Comparison of ENCODE assay signal across 28 cellular contexts in genomic region chr6:150646228-150646627, GRCh38. TPM values are rescaled to one million over a fixed set of nuclear protein-coding genes. Genes with fewer than 3 reads are reported as not detected.
DNase-seq lines count a peak whose midpoint lies in the region; ATAC-seq and TF ChIP-seq lines count a peak whose summit lies in the region.
"Had no signal": no experiment of that assay in that cellular context is flagged by ENCODE, and none has a peak within 500 bp of the region (broad histone marks: within the 10 kb centered on the region; RNA-seq: fewer than 3 reads in every experiment).

No MANE protein-coding gene starts in this region.

- no peak overlapping the region for H3K4me3 ChIP-seq in Karpas-422 (ENCODE audit: low read length)
- no peak overlapping the region for H3K4me3 ChIP-seq in OCI-LY1 (ENCODE audit: low read depth, low read length, poor library complexity, severe bottlenecking)
- no peak overlapping the region for H3K4me3 ChIP-seq in CD8-positive, alpha-beta memory T cell (ENCODE audit: low read length)
- no peak overlapping the region for H3K4me3 ChIP-seq in MG63
- H3K4me3 ChIP-seq: GM12878, GM23338, HAP-1, PC-9, SJSA1 had no signal

- H3K9me3 ChIP-seq in Karpas-422 (ENCODE audit: low read length): no peaks in the 10 kb centered on the region
- no peaks in the 10 kb centered on the region for H3K9me3 ChIP-seq in OCI-LY1 (ENCODE audit: low read length)
- no peaks in the 10 kb centered on the region for H3K9me3 ChIP-seq in CD8-positive, alpha-beta memory T cell (ENCODE audit: low read length)
- no peaks in the 10 kb centered on the region for H3K9me3 ChIP-seq in MG63
- H3K9me3 ChIP-seq: HAP-1, SJSA1 had no signal

- H4K20me1 ChIP-seq in Karpas-422 (ENCODE audit: insufficient read depth, low read depth, low read length) (no peaks in the 10 kb centered on the region), OCI-LY1 (ENCODE audit: insufficient read depth, low read length) (peaks cover 3% of the 10 kb centered on the region; the same call in 1 of the 2 replicates)

- POLR2A ChIA-PET in CD8-positive, alpha-beta memory T cell (lab: Charles Lee): interaction anchor here (0.8 kb wide), 1 partner anchor 34 kb away, joined by 3 read pairs; no protein-coding TSS in a partner anchor

- H3K27ac ChIP-seq in Karpas-422 (ENCODE audit: low read length) (peak overlapping the region; percentile 70), OCI-LY1 (ENCODE audit: low read depth, low read length, poor library complexity, severe bottlenecking) (peak overlapping the region; percentile 64)
- H3K27ac ChIP-seq in CD8-positive, alpha-beta memory T cell (ENCODE audit: low read depth, low read length): no peak overlapping the region
- H3K27ac ChIP-seq: 22Rv1, KMS-11, PC-9, SJSA1 had no signal

- no peaks in the 10 kb centered on the region for H3K9me3 Mint-ChIP-seq in CD8-positive, alpha-beta memory T cell
- H3K9me3 Mint-ChIP-seq: CD4-positive, CD25-positive, alpha-beta regulatory T cell; GM23338; IgD-negative memory B cell had no signal

- no peak overlapping the region for H2AFZ ChIP-seq in Karpas-422 (ENCODE audit: low read length)
- no peak overlapping the region for H2AFZ ChIP-seq in OCI-LY1 (ENCODE audit: low read length)
- H2AFZ ChIP-seq: GM23338, PC-9 had no signal

- no peaks in the 10 kb centered on the region for H3K27me3 Mint-ChIP-seq in CD8-positive, alpha-beta memory T cell
- H3K27me3 Mint-ChIP-seq: CD4-positive, CD25-positive, alpha-beta regulatory T cell; IgD-negative memory B cell had no signal

- peaks cover 4% of the 10 kb centered on the region; the same call in 1 of the 2 replicates for H3F3A ChIP-seq in OCI-LY1 (ENCODE audit: insufficient read depth, low read length)

- CTCF ChIA-PET in CD8-positive, alpha-beta memory T cell (lab: Charles Lee): no interaction called here

- H3K9me2 ChIP-seq in Karpas-422 (replicated peaks; ENCODE audit: insufficient read depth, low read length) (no peaks in the 10 kb centered on the region), OCI-LY1 (ENCODE audit: low read depth, low read length) (no peaks in the 10 kb centered on the region)

- H3K4me3 Mint-ChIP-seq in CD8-positive, alpha-beta memory T cell: no peak overlapping the region
- H3K4me3 Mint-ChIP-seq: CD4-positive, CD25-positive, alpha-beta regulatory T cell; GM23338 had no signal

- H3K4me2 ChIP-seq in Karpas-422 (ENCODE audit: low read depth, low read length, poor library complexity, severe bottlenecking) (peak overlapping the region; percentile 45), OCI-LY1 (ENCODE audit: low read length) (peak overlapping the region; percentile 37)
- H3K4me2 ChIP-seq: GM23338, KMS-11, PC-9 had no signal

- H3K4me1 ChIP-seq in Karpas-422 (ENCODE audit: low read length) (peaks cover 78% of the 10 kb centered on the region), OCI-LY1 (ENCODE audit: insufficient read depth, low read length, severe bottlenecking) (peaks cover 67% of the 10 kb centered on the region)
- H3K4me1 ChIP-seq in CD8-positive, alpha-beta memory T cell (ENCODE audit: insufficient read depth, low read length): no peaks in the 10 kb centered on the region
- H3K4me1 ChIP-seq: SJSA1 had no signal

- ATAC-seq in HG02623 (IDR thresholded peaks at IDR 0.05; ENCODE audit: unreplicated experiment): no peak
- ATAC-seq: GM12878, GM23338 had no signal

- H3K27ac Mint-ChIP-seq in CD8-positive, alpha-beta memory T cell: no peak overlapping the region
- H3K27ac Mint-ChIP-seq: CD4-positive, CD25-positive, alpha-beta regulatory T cell; GM23338 had no signal

- peaks cover 10 to 22% (median 14%) of the 10 kb centered on the region in 3 donors for H3K4me1 Mint-ChIP-seq in CD8-positive, alpha-beta memory T cell
- H3K4me1 Mint-ChIP-seq: GM23338 had no signal

- peaks cover 96% of the 10 kb centered on the region for H3K79me2 ChIP-seq in Karpas-422 (ENCODE audit: low read length)
- peaks cover 92% of the 10 kb centered on the region for H3K79me2 ChIP-seq in OCI-LY1 (ENCODE audit: insufficient read depth, low read length)

- H3K36me3 Mint-ChIP-seq in CD8-positive, alpha-beta memory T cell: peaks cover 0 to 3% (median 0%) of the 10 kb centered on the region in 3 donors
- H3K36me3 Mint-ChIP-seq: CD4-positive, CD25-positive, alpha-beta regulatory T cell had no signal

- H3K36me3 ChIP-seq in Karpas-422 (ENCODE audit: insufficient read depth, low read length) (peaks cover 18% of the 10 kb centered on the region; the same call in 1 of the 2 replicates), OCI-LY1 (ENCODE audit: insufficient read depth, low read length) (peaks cover 55% of the 10 kb centered on the region), MG63 (no peaks in the 10 kb centered on the region)
- no peaks in the 10 kb centered on the region for H3K36me3 ChIP-seq in CD8-positive, alpha-beta memory T cell (ENCODE audit: insufficient read depth, low read length)
- H3K36me3 ChIP-seq: HAP-1, SJSA1 had no signal

- H3K27me3 ChIP-seq in Karpas-422 (ENCODE audit: low read length) (no peaks in the 10 kb centered on the region), OCI-LY1 (ENCODE audit: insufficient read depth, low read length) (no peaks in the 10 kb centered on the region), MG63 (no peaks in the 10 kb centered on the region)
- no peaks in the 10 kb centered on the region for H3K27me3 ChIP-seq in CD8-positive, alpha-beta memory T cell (ENCODE audit: insufficient read depth, low read length, poor library complexity, severe bottlenecking)

- TF ChIP-seq CTCF in OCI-LY1 (IDR thresholded peaks at IDR 0.05; ENCODE audit: low read length): no peak

- H3K9ac ChIP-seq in Karpas-422 (ENCODE audit: low read length): no peak overlapping the region
- H3K9ac ChIP-seq in OCI-LY1 (ENCODE audit: low read length): no peak overlapping the region; the same call in 1 of the 2 replicates
- H3K9ac ChIP-seq: KMS-11 had no signal

- DNase-seq in DMS 273 (lab: John Stamatoyannopoulos, UW; ENCODE audit: unreplicated experiment): peak; percentile 20
- DNase-seq in DMS 273 treated with DMSO at 0.1 percent for 48 hours (lab: John Stamatoyannopoulos, UW): no peak
- DNase-seq in Karpas-422: no peak
- peak; percentile 53 for DNase-seq in retina
- no peak for DNase-seq in CD8-positive, alpha-beta memory T cell
- DNase-seq in MG63: no peak
- DNase-seq: CD4-positive, CD25-positive, alpha-beta regulatory T cell; EL; GDM1; NCI-H1092; NCI-H1436 treated with DMSO at 0.1 percent for 48 hours; NCI-H2029; NCI-H345; NCI-H510A treated with DMSO at 0.1 percent for 48 hours; NCI-H748 treated with DMSO at 0.1 percent for 48 hours; NK-92 treated with Interleukin-12 subunit alpha and Interleukin-12 subunit beta, amount 100 ng/mL, for 24 hours; PC-9; Right ventricle myocardium superior; T-helper 1 cell had no signal

RNA-seq across cellular contexts. Expression of gene PLEKHG1, which starts 46.5 kb away (rescaled TPM):
- 69.0 and 92.4 TPM in 2 replicates for total RNA-seq in Karpas-422 (2014; rRNA removed; shearing (Covaris generic); ENCODE audit: low replicate concordance)
- 1 to 10 TPM; 8.8 to 9.4 TPM for total RNA-seq in CD8-positive, alpha-beta memory T cell
- polyA plus RNA-seq in CD8-positive, alpha-beta memory T cell: 1.9 TPM
- 0.91 and 0.99 TPM in 2 replicates for total RNA-seq in MG63 (2014; rRNA removed; shearing (Covaris generic); ENCODE audit: low replicate concordance)

Comparison
In these comparisons a context has a peak if more than half of its experiments do, and no peak if none do; other contexts are left out.
1. DNase-seq: peak in DMS 273 (single experiment) and retina (single experiment); none in DMS 273 treated with DMSO at 0.1 percent for 48 hours (single experiment), Karpas-422 (single experiment), CD8-positive, alpha-beta memory T cell (0 of 5) and MG63 (single experiment).